ENCODE assay signal across 1 cellular context in genomic region chr9:77933019-77933418, GRCh38.
TF ChIP-seq lines count a peak whose summit lies in the region.

No MANE protein-coding gene starts in this region.

TF ChIP-seq in GM23338, 12 proteins besides CTCF, POLR2A, EP300 and RAD21 (continued from another document):
- TF ChIP-seq ZNF331 (CRISPR knock-in tag; IDR thresholded peaks at IDR 0.05; ENCODE audit: low read depth) (no peak), ETS1 (IDR thresholded peaks at IDR 0.05) (no peak), CREB1 (CRISPR knock-in tag; IDR thresholded peaks at IDR 0.05; ENCODE audit: low read depth) (no peak), NANOG (IDR thresholded peaks at IDR 0.05; ENCODE audit: borderline replicate concordance) (no peak), EZH2phosphoT487 (IDR thresholded peaks at IDR 0.05; ENCODE audit: unreplicated experiment) (no peak), STAT1 (IDR thresholded peaks at IDR 0.05; ENCODE audit: unreplicated experiment) (no peak)
